In the genomic region with DNA sequence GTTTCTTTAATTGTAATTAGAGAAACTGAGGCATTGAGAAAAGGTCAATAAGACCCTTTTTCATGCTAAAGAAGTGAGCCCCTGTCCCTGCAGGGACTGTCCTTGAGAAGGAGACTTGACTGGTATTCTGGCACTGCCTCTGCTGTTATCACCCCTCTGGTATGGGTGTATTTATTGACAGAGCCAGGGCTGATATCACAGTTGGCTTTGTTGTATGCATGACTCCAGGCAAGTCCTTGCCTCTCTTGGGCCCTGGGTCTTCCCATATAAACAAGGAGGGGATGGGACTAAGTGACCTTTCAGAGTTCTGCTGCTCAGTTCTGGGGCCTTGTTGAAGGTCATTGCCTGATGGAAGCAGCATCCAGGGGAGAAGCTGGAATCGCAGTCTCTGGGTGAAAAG, we compare ENCODE assay signal across 26 cellular contexts.
"Had no signal": no experiment of that assay in that cellular context is flagged by ENCODE, and none has a peak within 500 bp of the region (broad histone marks: within the 10 kb centered on the region; RNA-seq: fewer than 3 reads in every experiment).

No MANE protein-coding gene starts in this region.

- H3K4me1 ChIP-seq: breast epithelium, esophagus squamous epithelium, thyroid gland, upper lobe of right lung had no signal

- H3K4me3 ChIP-seq: breast epithelium, esophagus squamous epithelium, skin epidermis, thyroid gland, upper lobe of right lung had no signal

- H3K36me3 ChIP-seq: breast epithelium, esophagus squamous epithelium, thyroid gland, upper lobe of right lung had no signal

- DNase-seq: activated CD4-positive, alpha-beta T cell treated with anti-CD3 and anti-CD28 coated beads for 4 hours; activated CD4-positive, alpha-beta T cell treated with anti-CD3 and anti-CD28 coated beads, Interleukin-2, amount 50 U/mL, for 48 hours; activated CD8-positive, alpha-beta memory T cell treated with anti-CD3 and anti-CD28 coated beads for 24 hours; activated gamma-delta T cell; activated naive CD8-positive, alpha-beta T cell treated with anti-CD3 and anti-CD28 coated beads, Interleukin-2, amount 50 U/mL, for 24 hours; amygdala; dermis blood vessel endothelial cell; effector CD4-positive, alpha-beta T cell; esophagus squamous epithelium; foreskin melanocyte; midbrain; stimulated activated CD4-positive, alpha-beta T cell treated with anti-CD3 and anti-CD28 coated beads, Interleukin-4, amount 100 ng/mL, for 24 hours; stimulated activated naive CD8-positive, alpha-beta T cell treated with anti-CD3 and anti-CD28 coated beads, Interleukin-15, amount 100 ng/mL, for 72 hours; SW 1271; T-helper 9 cell; thyroid gland; upper lobe of right lung had no signal

- FAIRE-seq: endometrium, islet of Langerhans, TTC549 had no signal

- H3K27ac ChIP-seq: breast epithelium, epithelial cell of prostate, esophagus squamous epithelium, skin epidermis, thyroid gland, upper lobe of right lung, VCaP had no signal

- ATAC-seq: activated naive CD8-positive, alpha-beta T cell treated with anti-CD3 and anti-CD28 coated beads, Interleukin-2, amount 50 U/mL, for 24 hours; sciatic nerve; stimulated activated effector memory CD8-positive, alpha-beta T cell treated with anti-CD3 and anti-CD28 coated beads, Interleukin-12 subunit alpha, Interleukin-12 subunit beta, amount 100 ng/mL, for 72 hours; stimulated activated naive CD8-positive, alpha-beta T cell treated with anti-CD3 and anti-CD28 coated beads, Interleukin-15, amount 100 ng/mL, for 72 hours; upper lobe of right lung had no signal

- H3K9me3 ChIP-seq: breast epithelium, thyroid gland, upper lobe of right lung had no signal

- H3K27me3 ChIP-seq: breast epithelium, esophagus squamous epithelium, thyroid gland, upper lobe of right lung had no signal
